Comparison of ENCODE assay signal across 3 cellular contexts in genomic region chr19:15934332-15935078, GRCh38.
A peak's percentile ranks its signal among the peaks of the same experiment; 100 is the strongest.
TF ChIP-seq lines count a peak whose summit lies in the region.

Gene CYP4F11, minus strand, starts transcription at chr19:15934529. Its CDS starts 121 bp downstream, at chr19:15934408.

TF ChIP-seq in A549, 52 proteins besides CTCF, POLR2A, EP300 and RAD21 (continued from another document):
- TF ChIP-seq NFE2L2 (conservative IDR thresholded peaks at IDR 0.05; ENCODE audit: low read length) (peak; percentile 59; the same call in 1 of the 2 replicates), BHLHE40 (IDR thresholded peaks at IDR 0.05; ENCODE audit: low read depth, low read length) (no peak)

TF ChIP-seq in Ishikawa, 13 proteins besides CTCF, POLR2A, EP300 and RAD21 (continued from another document):
- TF ChIP-seq YY1 (IDR thresholded peaks at IDR 0.05; ENCODE audit: low read depth): no peak

TF ChIP-seq in HepG2, 621 proteins besides CTCF, POLR2A, EP300 and RAD21 (continued from another document and continues in another):
- TF ChIP-seq POLR2AphosphoS5 (IDR thresholded peaks at IDR 0.05; ENCODE audit: low read depth, low read length): peak; percentile 37; the same call in 1 of the 2 replicates
- peak; percentile 31; the same call in 1 of the 2 replicates for TF ChIP-seq HNF4G (IDR thresholded peaks at IDR 0.05; ENCODE audit: borderline replicate concordance, low read depth, low read length)
- TF ChIP-seq HNF4G (CRISPR knock-in tag; IDR thresholded peaks at IDR 0.05; ENCODE audit: borderline replicate concordance, low read depth): no peak
- TF ChIP-seq HNF4A (CRISPR knock-in tag; IDR thresholded peaks at IDR 0.05): peak; percentile 78
- no peak for TF ChIP-seq ZNF773 (CRISPR knock-in tag; IDR thresholded peaks at IDR 0.05; ENCODE audit: borderline replicate concordance)
- TF ChIP-seq YY1 (IDR thresholded peaks at IDR 0.05; ENCODE audit: insufficient read depth, insufficient replicate concordance, low read depth, low read length): no peak
- no peak for TF ChIP-seq ZNF615 (CRISPR knock-in tag; IDR thresholded peaks at IDR 0.05; ENCODE audit: borderline replicate concordance)
- no peak for TF ChIP-seq PCBP2 (optimal IDR thresholded peaks at IDR 0.05; ENCODE audit: low read depth, low read length, poor library complexity, severe bottlenecking)
- peak; percentile 22 for TF ChIP-seq HNRNPLL (IDR thresholded peaks at IDR 0.05; ENCODE audit: low read depth, low read length, poor library complexity, severe bottlenecking)
- 0 out of 2 replicates have a peak, but pooled peaks have one; percentile 10 for TF ChIP-seq ZNF24 (IDR thresholded peaks at IDR 0.05)
- peak; percentile 60 for TF ChIP-seq ZBTB7A (CRISPR knock-in tag; IDR thresholded peaks at IDR 0.05)
- TF ChIP-seq GMEB2 (CRISPR knock-in tag; IDR thresholded peaks at IDR 0.05; ENCODE audit: low read depth): no peak
- TF ChIP-seq ZNF589 (CRISPR knock-in tag; conservative IDR thresholded peaks at IDR 0.05): no peak
- peak; percentile 35; the same call in 1 of the 2 replicates for TF ChIP-seq ZNF776 (CRISPR knock-in tag; IDR thresholded peaks at IDR 0.05)
- TF ChIP-seq SOX5 (CRISPR knock-in tag; IDR thresholded peaks at IDR 0.05; ENCODE audit: borderline replicate concordance): peak; percentile 30; the same call in 1 of the 2 replicates
- peak; percentile 71 for TF ChIP-seq GABPB1 (CRISPR knock-in tag; IDR thresholded peaks at IDR 0.05)
- TF ChIP-seq NCOA1 (CRISPR knock-in tag; IDR thresholded peaks at IDR 0.05): no peak
- TF ChIP-seq ZBTB26 (CRISPR knock-in tag; IDR thresholded peaks at IDR 0.05; ENCODE audit: borderline replicate concordance): 0 out of 2 replicates have a peak, but pooled peaks have one; percentile 48
- TF ChIP-seq THYN1 (CRISPR knock-in tag; IDR thresholded peaks at IDR 0.05; ENCODE audit: borderline replicate concordance, low read depth): no peak
- 0 out of 2 replicates have a peak, but pooled peaks have one; percentile 51 for TF ChIP-seq KDM3A (CRISPR knock-in tag; IDR thresholded peaks at IDR 0.05; ENCODE audit: low read depth)
- TF ChIP-seq ZBTB2 (CRISPR knock-in tag; IDR thresholded peaks at IDR 0.05; ENCODE audit: low read depth): no peak
- TF ChIP-seq ZBTB46 (CRISPR knock-in tag; IDR thresholded peaks at IDR 0.05; ENCODE audit: borderline replicate concordance): no peak
- TF ChIP-seq ZNF292 (CRISPR knock-in tag; IDR thresholded peaks at IDR 0.05; ENCODE audit: borderline replicate concordance, low read depth): peak; percentile 84; the same call in 1 of the 2 replicates
- TF ChIP-seq SP2 (CRISPR knock-in tag; IDR thresholded peaks at IDR 0.05): peak; percentile 61
- TF ChIP-seq ZNF121 (CRISPR knock-in tag; IDR thresholded peaks at IDR 0.05): peak; percentile 17; the same call in 1 of the 2 replicates
- TF ChIP-seq ZNF160 (CRISPR knock-in tag; IDR thresholded peaks at IDR 0.05): no peak
- no peak for TF ChIP-seq SP1 (IDR thresholded peaks at IDR 0.05)
- TF ChIP-seq SP1 (CRISPR knock-in tag; IDR thresholded peaks at IDR 0.05): peak; percentile 39; the same call in 1 of the 2 replicates
- peak; percentile 45; the same call in 1 of the 2 replicates for TF ChIP-seq THRA (CRISPR knock-in tag; IDR thresholded peaks at IDR 0.05; ENCODE audit: borderline replicate concordance)
- no peak for TF ChIP-seq HNRNPUL1 (IDR thresholded peaks at IDR 0.05; ENCODE audit: low read depth, low read length)
- TF ChIP-seq MTA1 (CRISPR knock-in tag; IDR thresholded peaks at IDR 0.05; ENCODE audit: borderline replicate concordance): peak; percentile 76
- peak; percentile 17; the same call in 1 of the 2 replicates for TF ChIP-seq ZNF792 (CRISPR knock-in tag; IDR thresholded peaks at IDR 0.05)
- no peak for TF ChIP-seq PPARG (CRISPR knock-in tag; conservative IDR thresholded peaks at IDR 0.05)
- no peak for TF ChIP-seq ZNF280D (CRISPR knock-in tag; IDR thresholded peaks at IDR 0.05)
- no peak for TF ChIP-seq NRL (CRISPR knock-in tag; IDR thresholded peaks at IDR 0.05; ENCODE audit: borderline replicate concordance)
- no peak for TF ChIP-seq ZNF275 (CRISPR knock-in tag; IDR thresholded peaks at IDR 0.05; ENCODE audit: borderline replicate concordance)
- peak; percentile 8 for TF ChIP-seq ZNF768 (CRISPR knock-in tag; IDR thresholded peaks at IDR 0.05)
- TF ChIP-seq ZNF234 (CRISPR knock-in tag; conservative IDR thresholded peaks at IDR 0.05): no peak
- TF ChIP-seq IRF9 (CRISPR knock-in tag; IDR thresholded peaks at IDR 0.05; ENCODE audit: borderline replicate concordance): 0 out of 2 replicates have a peak, but pooled peaks have one; percentile 45
- peak; percentile 32; the same call in 1 of the 2 replicates for TF ChIP-seq CREM (IDR thresholded peaks at IDR 0.05)
- TF ChIP-seq CREM (CRISPR knock-in tag; IDR thresholded peaks at IDR 0.05): no peak
- TF ChIP-seq SALL1 (CRISPR knock-in tag; IDR thresholded peaks at IDR 0.05): peak; percentile 51; the same call in 1 of the 2 replicates
- no peak for TF ChIP-seq KDM4B (CRISPR knock-in tag; IDR thresholded peaks at IDR 0.05)
- TF ChIP-seq KDM2A (CRISPR knock-in tag; IDR thresholded peaks at IDR 0.05; ENCODE audit: borderline replicate concordance, low read depth): peak; percentile 51
- peak; percentile 88 for TF ChIP-seq ZFX (CRISPR knock-in tag; IDR thresholded peaks at IDR 0.05; ENCODE audit: low read depth)
- 0 out of 2 replicates have a peak, but pooled peaks have one; percentile 88 for TF ChIP-seq ZNF572 (CRISPR knock-in tag; IDR thresholded peaks at IDR 0.05)
- peak; percentile 80 for TF ChIP-seq HNRNPL (IDR thresholded peaks at IDR 0.05; ENCODE audit: low read depth, low read length)
- peak; percentile 54; the same call in 1 of the 2 replicates for TF ChIP-seq KAT8 (CRISPR knock-in tag; IDR thresholded peaks at IDR 0.05)
- TF ChIP-seq ZNF75D (CRISPR knock-in tag; IDR thresholded peaks at IDR 0.05; ENCODE audit: borderline replicate concordance): no peak
- TF ChIP-seq ZNF431 (CRISPR knock-in tag; IDR thresholded peaks at IDR 0.05; ENCODE audit: borderline replicate concordance, low read depth): no peak
- TF ChIP-seq TFDP1 (CRISPR knock-in tag; IDR thresholded peaks at IDR 0.05; ENCODE audit: borderline replicate concordance): no peak
- no peak for TF ChIP-seq ZNF337 (CRISPR knock-in tag; IDR thresholded peaks at IDR 0.05; ENCODE audit: borderline replicate concordance, low read depth)
- TF ChIP-seq PHF20 (CRISPR knock-in tag; IDR thresholded peaks at IDR 0.05): peak; percentile 51; the same call in 1 of the 2 replicates
- TF ChIP-seq ZFP36L1 (CRISPR knock-in tag; IDR thresholded peaks at IDR 0.05): 0 out of 2 replicates have a peak, but pooled peaks have one; percentile 70
- TF ChIP-seq PTBP1 (IDR thresholded peaks at IDR 0.05; ENCODE audit: low read depth, low read length, poor library complexity, severe bottlenecking): no peak
